In genomic region chr9:21070887-21071286, GRCh38 we compare ENCODE assay signal across 20 cellular contexts. TPM values are rescaled to one million over a fixed set of nuclear protein-coding genes. Genes with fewer than 3 reads are reported as not detected.
"Had no signal": no experiment of that assay in that cellular context is flagged by ENCODE, and none has a peak within 500 bp of the region (broad histone marks: within the 10 kb centered on the region; RNA-seq: fewer than 3 reads in every experiment).

No MANE protein-coding gene starts in this region.

- H3K4me3 Mint-ChIP-seq: activated CD4-positive, alpha-beta memory T cell treated with anti-CD3 and anti-CD28 coated beads for 36 hours; activated naive CD8-positive, alpha-beta T cell treated with anti-CD3 and anti-CD28 coated beads for 36 hours; natural killer cell treated with Interleukin-12 subunit alpha and Interleukin-12 subunit beta and Interleukin-15 and Interleukin-18, amount 100 ng/mL, for 72 hours had no signal

- H3K36me3 Mint-ChIP-seq: activated CD4-positive, alpha-beta memory T cell treated with anti-CD3 and anti-CD28 coated beads for 36 hours; activated naive CD8-positive, alpha-beta T cell treated with anti-CD3 and anti-CD28 coated beads for 36 hours; natural killer cell treated with Interleukin-12 subunit alpha and Interleukin-12 subunit beta and Interleukin-15 and Interleukin-18, amount 100 ng/mL, for 72 hours had no signal

- H3K4me1 Mint-ChIP-seq: activated naive CD8-positive, alpha-beta T cell treated with anti-CD3 and anti-CD28 coated beads for 36 hours had no signal

- H3K36me3 ChIP-seq: cardiac muscle cell, left ventricle myocardium inferior, pancreas, upper lobe of left lung had no signal

- DNase-seq: activated CD4-positive, alpha-beta memory T cell treated with anti-CD3 and anti-CD28 coated beads for 36 hours; activated CD4-positive, alpha-beta T cell treated with anti-CD3 and anti-CD28 coated beads for 4 hours; activated CD4-positive, CD25-positive, alpha-beta regulatory T cell; activated naive CD4-positive, alpha-beta T cell treated with Interleukin-2 at 50 U/mL for 16 hours; activated naive CD8-positive, alpha-beta T cell treated with anti-CD3 and anti-CD28 coated beads for 36 hours; activated T-cell treated with anti-CD3 and anti-CD28 coated beads, Interleukin-2, amount 50 U/mL, for 48 hours; amniotic stem cell; left ventricle myocardium inferior; pancreas; stimulated activated CD4-positive, alpha-beta T cell treated with anti-CD3 and anti-CD28 coated beads, Interleukin-2, amount 100 ng/mL, for 48 hours; stimulated activated naive CD4-positive, alpha-beta T cell treated with Interleukin-2 at 50 U/mL for 16 hours; T-helper 2 cell; upper lobe of left lung had no signal

- H3K27ac Mint-ChIP-seq: activated CD4-positive, alpha-beta memory T cell treated with anti-CD3 and anti-CD28 coated beads for 36 hours; activated naive CD8-positive, alpha-beta T cell treated with anti-CD3 and anti-CD28 coated beads for 36 hours; natural killer cell treated with Interleukin-12 subunit alpha and Interleukin-12 subunit beta and Interleukin-15 and Interleukin-18, amount 100 ng/mL, for 72 hours had no signal

- H3K27ac ChIP-seq: cardiac muscle cell, pancreas, psoas muscle had no signal

- H3K27me3 ChIP-seq: cardiac muscle cell, pancreas, upper lobe of left lung had no signal

- H3K9me3 ChIP-seq: left ventricle myocardium inferior, pancreas, psoas muscle, upper lobe of left lung had no signal

- ATAC-seq: natural killer cell treated with Interleukin-12 subunit alpha and Interleukin-12 subunit beta and Interleukin-15 and Interleukin-18, amount 100 ng/mL, for 72 hours had no signal

- H3K9me3 Mint-ChIP-seq: activated CD4-positive, alpha-beta memory T cell treated with anti-CD3 and anti-CD28 coated beads for 36 hours; activated naive CD8-positive, alpha-beta T cell treated with anti-CD3 and anti-CD28 coated beads for 36 hours; natural killer cell treated with Interleukin-12 subunit alpha and Interleukin-12 subunit beta and Interleukin-15 and Interleukin-18, amount 100 ng/mL, for 72 hours had no signal

- H3K4me3 ChIP-seq: cardiac muscle cell had no signal

- H3K4me1 ChIP-seq: pancreas had no signal

- H3K27me3 Mint-ChIP-seq: activated naive CD8-positive, alpha-beta T cell treated with anti-CD3 and anti-CD28 coated beads for 36 hours; natural killer cell treated with Interleukin-12 subunit alpha and Interleukin-12 subunit beta and Interleukin-15 and Interleukin-18, amount 100 ng/mL, for 72 hours had no signal

RNA-seq across cellular contexts. Expression of gene IFNB1, which starts 6.9 kb away (rescaled TPM):
- total RNA-seq: cardiac muscle cell; cerebellum; frontal cortex; left ventricle myocardium inferior; lung microvascular endothelial cell; natural killer cell treated with Interleukin-12 subunit alpha and Interleukin-12 subunit beta and Interleukin-15 and Interleukin-18, amount 100 ng/mL, for 72 hours; pancreas; psoas muscle; right cardiac atrium; upper lobe of left lung had no signal
